7 cellular contexts compared by ENCODE assay signal in genomic region chr2:53913721-53914120, GRCh38. TPM values are rescaled to one million over a fixed set of nuclear protein-coding genes. Genes with fewer than 3 reads are reported as not detected.
A peak's percentile ranks its signal among the peaks of the same experiment; 100 is the strongest.
DNase-seq lines count a peak whose midpoint lies in the region; ATAC-seq and TF ChIP-seq lines count a peak whose summit lies in the region.

No MANE protein-coding gene starts in this region.

- TF ChIP-seq CTCF in RWPE2 (IDR thresholded peaks at IDR 0.05; ENCODE audit: poor library complexity, severe bottlenecking) = no peak
- no peak for TF ChIP-seq CTCF in foreskin fibroblast (IDR thresholded peaks at IDR 0.05; ENCODE audit: low read depth, low read length)
- TF ChIP-seq CTCF in WTC11 (IDR thresholded peaks at IDR 0.05) = no peak

- no peak overlapping the region for H3K4me3 Mint-ChIP-seq in WTC11

- H3K4me3 ChIP-seq in RWPE2 (ENCODE audit: severe bottlenecking) (no peak overlapping the region), foreskin fibroblast (ENCODE audit: low read depth in 1 of 2, low read length in 2 of 2) (no peak overlapping the region), aorta (ENCODE audit: low read length in 2 of 2) (no peak overlapping the region)

- H3K27me3 Mint-ChIP-seq in WTC11 (ENCODE audit: low read depth) = no peaks in the 10 kb centered on the region

- H3K9me3 Mint-ChIP-seq in WTC11 = no peaks in the 10 kb centered on the region

- ATAC-seq in GM18868 (IDR thresholded peaks at IDR 0.05; ENCODE audit: unreplicated experiment) (peak; percentile 97), HG02759 (IDR thresholded peaks at IDR 0.05; ENCODE audit: unreplicated experiment) (peak; percentile 98), RWPE2 (ENCODE audit: low read depth) (peak; percentile 58; the same call in 1 of the 3 replicates), WTC11 (no peak), aorta (ENCODE audit: low FRiP score) (no peak)

- intact Hi-C loops in aorta (cut with DNase I) = no loop called here

- H3K27ac Mint-ChIP-seq in WTC11 = no peak overlapping the region

- no peaks in the 10 kb centered on the region for H3K27me3 ChIP-seq in RWPE2 (ENCODE audit: insufficient read depth, poor library complexity, severe bottlenecking)
- H3K27me3 ChIP-seq in aorta (ENCODE audit: control insufficient read depth in 1 of 2, insufficient read depth in 2 of 2, low read length in 1 of 2) = no peaks in the 10 kb centered on the region

- H3K36me3 Mint-ChIP-seq in WTC11 = peaks cover 20% of the 10 kb centered on the region

- no peaks in the 10 kb centered on the region for H3K4me1 ChIP-seq in RWPE2 (ENCODE audit: insufficient read depth, poor library complexity, severe bottlenecking)
- no peaks in the 10 kb centered on the region for H3K4me1 ChIP-seq in aorta (ENCODE audit: control insufficient read depth in 1 of 2, insufficient read depth in 2 of 2, low read length in 2 of 2)

- peaks cover 69% of the 10 kb centered on the region for H3K36me3 ChIP-seq in RWPE2 (ENCODE audit: low read depth)
- peaks cover 0 to 4% of the 10 kb centered on the region in 2 donors for H3K36me3 ChIP-seq in aorta (ENCODE audit: control insufficient read depth in 1 of 2, insufficient read depth in 2 of 2, low read length in 1 of 2)

- H3K4me1 Mint-ChIP-seq in WTC11 = no peaks in the 10 kb centered on the region

- H3K9me3 ChIP-seq in RWPE2 (ENCODE audit: severe bottlenecking) (no peaks in the 10 kb centered on the region), aorta (ENCODE audit: control insufficient read depth, low read length) (no peaks in the 10 kb centered on the region)

- DNase-seq in RWPE2 (ENCODE audit: low spot score) (no peak), foreskin fibroblast (peak; percentile 41 to 48), WTC11 (ENCODE audit: low spot score) (no peak), aorta (no peak), G401 (ENCODE audit: low spot score) (no peak)

- WGBS in aorta, 2 donors = 66 to 67% methylated on average over 3 of the region's 3 CpGs

- POLR2A ChIA-PET in WTC11 (lab: Charles Lee) = interaction anchor here (0.6 kb wide), 1 partner anchor 553 kb away, joined by 6 read pairs; no protein-coding TSS in a partner anchor

- CTCF ChIA-PET in WTC11 (lab: Charles Lee) = no interaction called here

- in situ Hi-C loops in G401 (cut with HindIII; ENCODE audit: low sequenced_read_pairs) = no loop called here

- no peak overlapping the region for H3K27ac ChIP-seq in RWPE2 (ENCODE audit: poor library complexity, severe bottlenecking)
- H3K27ac ChIP-seq in aorta (ENCODE audit: low read depth in 1 of 2, low read length in 2 of 2) = no peak overlapping the region

TF ChIP-seq in WTC11, 78 proteins besides CTCF, POLR2A, EP300 and RAD21 (continues in another document):
- TF ChIP-seq PRRX2 (CRISPR knock-in tag; IDR thresholded peaks at IDR 0.05) = no peak
- TF ChIP-seq TP53 (CRISPR knock-in tag; IDR thresholded peaks at IDR 0.05) = no peak
- no peak for TF ChIP-seq PRDM15 (CRISPR knock-in tag; IDR thresholded peaks at IDR 0.05)
- TF ChIP-seq MXD4 (CRISPR knock-in tag; IDR thresholded peaks at IDR 0.05; ENCODE audit: borderline replicate concordance) = no peak
- TF ChIP-seq ARID4B (CRISPR knock-in tag; IDR thresholded peaks at IDR 0.05; ENCODE audit: borderline replicate concordance) = no peak
- no peak for TF ChIP-seq ZNF219 (CRISPR knock-in tag; IDR thresholded peaks at IDR 0.05; ENCODE audit: borderline replicate concordance)
- TF ChIP-seq KAT7 (CRISPR knock-in tag; IDR thresholded peaks at IDR 0.05; ENCODE audit: borderline replicate concordance) = no peak
- no peak for TF ChIP-seq JUN (CRISPR knock-in tag; IDR thresholded peaks at IDR 0.05)
- no peak for TF ChIP-seq TEAD4 (CRISPR knock-in tag; IDR thresholded peaks at IDR 0.05)
- no peak for TF ChIP-seq CDX4 (CRISPR knock-in tag; IDR thresholded peaks at IDR 0.05; ENCODE audit: borderline replicate concordance)
- TF ChIP-seq CBFB (CRISPR knock-in tag; IDR thresholded peaks at IDR 0.05; ENCODE audit: low read depth) = no peak
- TF ChIP-seq RELA (CRISPR knock-in tag; IDR thresholded peaks at IDR 0.05; ENCODE audit: borderline replicate concordance) = no peak

RNA-seq across cellular contexts. Expression of gene GPR75, which starts 54.0 kb away (rescaled TPM):
- 2.2 to 3.1 TPM (median 2.8 TPM) in 3 replicates for total RNA-seq in WTC11 (2021)
- 1 to 10 TPM; 3.1 to 4.3 TPM for total RNA-seq in aorta
- polyA plus RNA-seq in aorta = under 1 TPM in 1 of 2 donors, not detected in 1; 0.90 TPM
- not detected in 2 replicates for total RNA-seq in G401 (2014; rRNA removed; shearing (Covaris generic))

RNA-seq across cellular contexts. Expression of gene PSME4, which starts 57.1 kb away (rescaled TPM):
- total RNA-seq in WTC11 (2021) (70.8 to 91.9 TPM (median 76.4 TPM) in 3 replicates), aorta (10 to 100 TPM; 50.6 to 51.8 TPM)
- 10 to 100 TPM; 10.5 to 23.1 TPM for polyA plus RNA-seq in aorta
- 14.6 and 24.3 TPM in 2 replicates for total RNA-seq in G401 (2014; rRNA removed; shearing (Covaris generic))

Comparison
In these comparisons a context has a peak if more than half of its experiments do, and no peak if none do; other contexts are left out.
1. ATAC-seq: peak in GM18868 (single experiment), HG02759 (single experiment) and RWPE2 (single experiment); none in WTC11 (single experiment) and aorta (single experiment).
2. DNase-seq: peak in foreskin fibroblast (2 of 2); none in RWPE2 (single experiment), WTC11 (single experiment), aorta (0 of 2) and G401 (single experiment).